Comparison of ENCODE assay signal across 19 cellular contexts in genomic region chr1:21143138-21143537, GRCh38. TPM values are rescaled to one million over a fixed set of nuclear protein-coding genes. Genes with fewer than 3 reads are reported as not detected.
DNase-seq lines count a peak whose midpoint lies in the region; TF ChIP-seq lines count a peak whose summit lies in the region.
"Had no signal": no experiment of that assay in that cellular context is flagged by ENCODE, and none has a peak within 500 bp of the region (broad histone marks: within the 10 kb centered on the region; RNA-seq: fewer than 3 reads in every experiment).

No MANE protein-coding gene starts in this region.

- no peaks in the 10 kb centered on the region; the same call in 1 of the 2 replicates for H3K79me2 ChIP-seq in H9 (ENCODE audit: insufficient read depth, low read length)

- no peak overlapping the region for H2AK5ac ChIP-seq in H9 (ENCODE audit: insufficient read length, low read length)

- intact Hi-C loops in thyroid gland (cut with DNase I) = no loop called here

- H3K14ac ChIP-seq in H9 (ENCODE audit: insufficient read depth, low read length) = no peak overlapping the region

- no peak overlapping the region for H4K91ac ChIP-seq in H9 (ENCODE audit: insufficient read length, low read depth, low read length)

- H2BK12ac ChIP-seq in H9 (ENCODE audit: insufficient read length, low read depth, low read length) = no peak overlapping the region

- H4K20me1 ChIP-seq in H9 (ENCODE audit: control insufficient read depth, insufficient read depth, insufficient read length) = no peaks in the 10 kb centered on the region

- no peak overlapping the region for H2AFZ ChIP-seq in H9 (ENCODE audit: low read length)
- H2AFZ ChIP-seq: GM23248 had no signal

- H3K27ac ChIP-seq in H9 (ENCODE audit: insufficient read length, low read depth, low read length) (no peak overlapping the region), thyroid gland (peak overlapping the region; percentile 48 to 71 (median 52))
- H3K27ac ChIP-seq: 22Rv1, BLaER1, C4-2B, GM23248 had no signal

- DNase-seq in T-helper 2 cell treated with Interferon-gamma antibody and Interleukin-4, amounts not matched to agents 5 μg/mL and 100 μg/mL, for 36 hours (ENCODE audit: low spot score) = no peak
- DNase-seq in T-helper 2 cell = no peak
- no peak for DNase-seq in H9
- DNase-seq in nephron progenitor cell = no peak
- DNase-seq in thyroid gland = no peak
- DNase-seq in amniotic stem cell (lab: John Stamatoyannopoulos, UW) = no peak
- DNase-seq in SHP77 (lab: John Stamatoyannopoulos, UW) = no peak
- DNase-seq: Caco-2; CD4-positive, CD25-positive, alpha-beta regulatory T cell; CD8-positive, alpha-beta T cell; DMS153; DND-41; GM23248; H7; HFFc6 had no signal

- no peaks in the 10 kb centered on the region for H3K27me3 Mint-ChIP-seq in T-helper 2 cell treated with Interferon-gamma antibody and Interleukin-4, amounts not matched to agents 5 μg/mL and 100 μg/mL, for 36 hours (ENCODE audit: low read depth)
- no peaks in the 10 kb centered on the region for H3K27me3 Mint-ChIP-seq in H9 (ENCODE audit: low read depth)
- no peaks in the 10 kb centered on the region for H3K27me3 Mint-ChIP-seq in nephron progenitor cell (ENCODE audit: low read depth, poor library complexity)
- H3K27me3 Mint-ChIP-seq: B cell; CD4-positive, CD25-positive, alpha-beta regulatory T cell had no signal

- H3K23me2 ChIP-seq in H9 (ENCODE audit: insufficient read length, low read depth, low read length, poor library complexity, severe bottlenecking) = no peaks in the 10 kb centered on the region

- H2BK5ac ChIP-seq in H9 (ENCODE audit: insufficient read length, low read length) = no peak overlapping the region

- no peaks in the 10 kb centered on the region for H3K9me3 ChIP-seq in H9 (ENCODE audit: control insufficient read depth, low read depth, low read length)
- no peaks in the 10 kb centered on the region for H3K9me3 ChIP-seq in thyroid gland
- H3K9me3 ChIP-seq: BLaER1, Caco-2 had no signal

- no peaks in the 10 kb centered on the region for H3K27me3 ChIP-seq in H9 (ENCODE audit: insufficient read depth, low read length)
- no peaks in the 10 kb centered on the region for H3K27me3 ChIP-seq in thyroid gland
- H3K27me3 ChIP-seq: BLaER1 had no signal

- no peak overlapping the region for H3K23ac ChIP-seq in H9 (ENCODE audit: insufficient read length, low read depth, low read length)

- no peak overlapping the region for H2BK120ac ChIP-seq in H9 (ENCODE audit: low read depth, low read length, poor library complexity, severe bottlenecking)

- H3K4me2 ChIP-seq in H9 (ENCODE audit: insufficient read depth, insufficient read length, low read length) = no peak overlapping the region
- H3K4me2 ChIP-seq: BLaER1 had no signal

- no peaks in the 10 kb centered on the region for H3K9me3 Mint-ChIP-seq in T-helper 2 cell treated with Interferon-gamma antibody and Interleukin-4, amounts not matched to agents 5 μg/mL and 100 μg/mL, for 36 hours
- H3K9me3 Mint-ChIP-seq in H9 (no peaks in the 10 kb centered on the region), nephron progenitor cell (no peaks in the 10 kb centered on the region)
- H3K9me3 Mint-ChIP-seq: CD4-positive, CD25-positive, alpha-beta regulatory T cell; CD8-positive, alpha-beta T cell; HFFc6 had no signal

- H3T11ph ChIP-seq in H9 (ENCODE audit: low read length) = no peak overlapping the region

- TF ChIP-seq POLR2A in thyroid gland (IDR thresholded peaks at IDR 0.05) = no peak

- no peak overlapping the region for H3K9ac ChIP-seq in H9 (ENCODE audit: extremely low read depth, insufficient read length, low read length)
- H3K9ac ChIP-seq: BLaER1, GM23248 had no signal

- peaks cover 3 to 5% of the 10 kb centered on the region in 2 donors for H3K36me3 ChIP-seq in thyroid gland

- H3K79me1 ChIP-seq in H9 (ENCODE audit: insufficient read depth, low read depth, low read length, poor library complexity, severe bottlenecking) = peaks cover 7% of the 10 kb centered on the region

- no peak overlapping the region for H3K4me3 ChIP-seq in thyroid gland (replicated peaks in 1 of 3)
- H3K4me3 ChIP-seq: BLaER1, GM23248 had no signal

- H4K5ac ChIP-seq in H9 (ENCODE audit: insufficient read length, low read depth, low read length) = no peak overlapping the region

- no peaks in the 10 kb centered on the region for H3K4me1 ChIP-seq in H9 (ENCODE audit: insufficient read depth, low read length)
- H3K4me1 ChIP-seq in thyroid gland = peaks cover 30 to 40% of the 10 kb centered on the region in 2 donors
- H3K4me1 ChIP-seq: Caco-2 had no signal

- H3K4ac ChIP-seq in H9 (ENCODE audit: low read depth, low read length) = no peak overlapping the region

- no peak overlapping the region for H3K18ac ChIP-seq in H9 (ENCODE audit: insufficient read length, low read depth, low read length)

- H4K8ac ChIP-seq in H9 (replicated peaks; ENCODE audit: insufficient read length, low read depth, low read length) = no peak overlapping the region

- no peak overlapping the region for H3K56ac ChIP-seq in H9 (ENCODE audit: insufficient read length, low read depth, low read length)

- H3K36me3 Mint-ChIP-seq in T-helper 2 cell treated with Interferon-gamma antibody and Interleukin-4, amounts not matched to agents 5 μg/mL and 100 μg/mL, for 36 hours (ENCODE audit: low read depth) = peaks cover 12% of the 10 kb centered on the region
- H3K36me3 Mint-ChIP-seq in H9 (ENCODE audit: insufficient read depth in 1 of 3, low read depth in 3 of 3) (peaks cover 3 to 27% (median 23%) of the 10 kb centered on the region in 3 experiments; a peak in 6 of 7 replicates), nephron progenitor cell (ENCODE audit: low read depth) (peaks cover 47% of the 10 kb centered on the region)

- no peak for TF ChIP-seq CTCF in H9 (conservative IDR thresholded peaks at IDR 0.05)
- TF ChIP-seq CTCF in nephron progenitor cell (IDR thresholded peaks at IDR 0.05) = no peak
- no peak for TF ChIP-seq CTCF in thyroid gland (IDR thresholded peaks at IDR 0.05)

- no peak overlapping the region for H2BK20ac ChIP-seq in H9 (ENCODE audit: low read depth, low read length, poor library complexity, severe bottlenecking)

- no peaks in the 10 kb centered on the region for H3K4me1 Mint-ChIP-seq in T-helper 2 cell treated with Interferon-gamma antibody and Interleukin-4, amounts not matched to agents 5 μg/mL and 100 μg/mL, for 36 hours (ENCODE audit: low read depth)
- H3K4me1 Mint-ChIP-seq in H9 = peaks cover 0 to 2% of the 10 kb centered on the region in 2 experiments; a peak in 2 of 4 replicates
- H3K4me1 Mint-ChIP-seq in nephron progenitor cell = peaks cover 17% of the 10 kb centered on the region

- H3K4me3 Mint-ChIP-seq in T-helper 2 cell treated with Interferon-gamma antibody and Interleukin-4, amounts not matched to agents 5 μg/mL and 100 μg/mL, for 36 hours = no peak overlapping the region
- no peak overlapping the region for H3K4me3 Mint-ChIP-seq in H9
- H3K4me3 Mint-ChIP-seq in nephron progenitor cell = no peak overlapping the region
- H3K4me3 Mint-ChIP-seq: B cell; CD4-positive, CD25-positive, alpha-beta regulatory T cell; CD8-positive, alpha-beta T cell; HFFc6 had no signal

- WGBS in H9 (ENCODE audit: extremely low coverage, insufficient read length, low lambda C conversion rate) = no CpG with 5 or more reads among the region's 4 CpGs
- WGBS in thyroid gland, 2 donors = 97 to 98% methylated on average over 4 of the region's 4 CpGs

- H2BK15ac ChIP-seq in H9 (ENCODE audit: low read depth, low read length) = no peak overlapping the region

- peak overlapping the region; percentile 24 for H3K27ac Mint-ChIP-seq in T-helper 2 cell treated with Interferon-gamma antibody and Interleukin-4, amounts not matched to agents 5 μg/mL and 100 μg/mL, for 36 hours
- H3K27ac Mint-ChIP-seq in H9 = peak overlapping the region in 2 of 3 experiments; percentile 10 to 42; a peak in 3 of 7 replicates
- H3K27ac Mint-ChIP-seq in nephron progenitor cell = peak overlapping the region; percentile 58
- H3K27ac Mint-ChIP-seq: B cell; CD4-positive, CD25-positive, alpha-beta regulatory T cell; CD8-positive, alpha-beta T cell; HFFc6 had no signal

RNA-seq across cellular contexts. Expression of gene EIF4G3, which starts 33.6 kb away (rescaled TPM):
- 65.5 and 72.0 TPM in 2 replicates for total RNA-seq in H9 (2021)
- total RNA-seq in thyroid gland = 100 to 1,000 TPM in 3 of 4 donors, 10 to 100 TPM in 1; 68.9 to 110 (median 104) TPM
